Comparison of ENCODE assay signal across 8 cellular contexts in genomic region chr3:53130179-53131135, GRCh38. TPM values are rescaled to one million over a fixed set of nuclear protein-coding genes. Genes with fewer than 3 reads are reported as not detected.
DNase-seq lines count a peak whose midpoint lies in the region; ATAC-seq and TF ChIP-seq lines count a peak whose summit lies in the region.

A gene with protein sequence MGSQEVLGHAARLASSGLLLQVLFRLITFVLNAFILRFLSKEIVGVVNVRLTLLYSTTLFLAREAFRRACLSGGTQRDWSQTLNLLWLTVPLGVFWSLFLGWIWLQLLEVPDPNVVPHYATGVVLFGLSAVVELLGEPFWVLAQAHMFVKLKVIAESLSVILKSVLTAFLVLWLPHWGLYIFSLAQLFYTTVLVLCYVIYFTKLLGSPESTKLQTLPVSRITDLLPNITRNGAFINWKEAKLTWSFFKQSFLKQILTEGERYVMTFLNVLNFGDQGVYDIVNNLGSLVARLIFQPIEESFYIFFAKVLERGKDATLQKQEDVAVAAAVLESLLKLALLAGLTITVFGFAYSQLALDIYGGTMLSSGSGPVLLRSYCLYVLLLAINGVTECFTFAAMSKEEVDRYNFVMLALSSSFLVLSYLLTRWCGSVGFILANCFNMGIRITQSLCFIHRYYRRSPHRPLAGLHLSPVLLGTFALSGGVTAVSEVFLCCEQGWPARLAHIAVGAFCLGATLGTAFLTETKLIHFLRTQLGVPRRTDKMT (minus strand): TSS chr3:53130435. CDS start chr3:53130400, 35 bp downstream.

- H3K27me3 ChIP-seq in mucosa of rectum (ENCODE audit: control insufficient read depth in 2 of 2, insufficient read depth in 2 of 2, low read length in 2 of 2) = no peaks in the 10 kb centered on the region

- peak within 1 kb of the TSS; percentile 98 for H3K4me3 ChIP-seq in Jurkat, Clone E6-1 (ENCODE audit: low read length)
- H3K4me3 ChIP-seq in mucosa of rectum (ENCODE audit: low read length in 2 of 2) = peak within 1 kb of the TSS; percentile 86

- ATAC-seq in GM21529 (IDR thresholded peaks at IDR 0.05; ENCODE audit: unreplicated experiment) = peak; percentile 86

- H3K4me3 Mint-ChIP-seq in activated T-cell treated with anti-CD3 and anti-CD28 coated beads, Interleukin-2, amount 50 U/mL, for 24 hours = peak within 1 kb of the TSS; percentile 97

- TF ChIP-seq POLR2A in erythroblast (IDR thresholded peaks at IDR 0.05; ENCODE audit: low read length) = peak; percentile 94

- H3K9ac ChIP-seq in mucosa of rectum (ENCODE audit: low read depth in 1 of 2, low read length in 2 of 2) = peak within 1 kb of the TSS; percentile 85 to 87

- peak within 1 kb of the TSS; percentile 81 to 89 for H3K27ac ChIP-seq in mucosa of rectum (ENCODE audit: low read depth in 2 of 2, low read length in 2 of 2)

- peak within 1 kb of the TSS; percentile 95 for H3K27ac Mint-ChIP-seq in activated T-cell treated with anti-CD3 and anti-CD28 coated beads, Interleukin-2, amount 50 U/mL, for 24 hours

- H3K4me1 ChIP-seq in mucosa of rectum (ENCODE audit: control insufficient read depth in 2 of 2, insufficient read depth in 2 of 2, low read length in 2 of 2) = peaks cover 24 to 40% of the 10 kb centered on the region in 2 donors

- no peaks in the 10 kb centered on the region for H3K9me3 ChIP-seq in mucosa of rectum (ENCODE audit: control insufficient read depth in 2 of 2, low read length in 2 of 2)

- DNase-seq in DMS 273 (lab: John Stamatoyannopoulos, UW; ENCODE audit: unreplicated experiment) (peak; percentile 96), erythroblast (lab: John Stamatoyannopoulos, UW) (peak; percentile 98 to 99)
- peak; percentile 94 for DNase-seq in Jurkat, Clone E6-1 (ENCODE audit: low read depth, low spot score)
- DNase-seq in activated T-cell treated with anti-CD3 and anti-CD28 coated beads, Interleukin-2, amount 50 U/mL, for 24 hours = peak; percentile 99
- peak; percentile 94 to 97 for DNase-seq in stimulated activated CD8-positive, alpha-beta memory T cell treated with anti-CD3 and anti-CD28 coated beads, Interleukin-4, amount 100 ng/mL, for 4 hours (ENCODE audit: low read depth in 2 of 2, low spot score in 1 of 2)

- peaks cover 0 to 4% of the 10 kb centered on the region in 2 donors for H3K36me3 ChIP-seq in mucosa of rectum (ENCODE audit: control insufficient read depth in 2 of 2, insufficient read depth in 2 of 2, low read length in 2 of 2)

- H3K27me3 Mint-ChIP-seq in activated T-cell treated with anti-CD3 and anti-CD28 coated beads, Interleukin-2, amount 50 U/mL, for 24 hours = no peaks in the 10 kb centered on the region

- H3K36me3 Mint-ChIP-seq in activated T-cell treated with anti-CD3 and anti-CD28 coated beads, Interleukin-2, amount 50 U/mL, for 24 hours (ENCODE audit: low read depth) = peaks cover 33% of the 10 kb centered on the region

- no peaks in the 10 kb centered on the region for H3K9me3 Mint-ChIP-seq in activated T-cell treated with anti-CD3 and anti-CD28 coated beads, Interleukin-2, amount 50 U/mL, for 24 hours

- H3K4me1 Mint-ChIP-seq in activated T-cell treated with anti-CD3 and anti-CD28 coated beads, Interleukin-2, amount 50 U/mL, for 24 hours (ENCODE audit: low read depth) = peaks cover 30% of the 10 kb centered on the region

TF ChIP-seq in PFSK-1, 5 proteins besides CTCF, POLR2A, EP300 and RAD21:
- TF ChIP-seq FOXP2 (optimal IDR thresholded peaks at IDR 0.05; ENCODE audit: borderline replicate concordance, extremely low read depth, extremely low read length, insufficient read depth) = peak; percentile 45
- no peak for TF ChIP-seq SIN3A (IDR thresholded peaks at IDR 0.05; ENCODE audit: borderline replicate concordance, insufficient read depth, low read length)
- TF ChIP-seq POLR2AphosphoS5 (IDR thresholded peaks at IDR 0.05; ENCODE audit: low read depth, low read length) = peak; percentile 83
- no peak for TF ChIP-seq REST (IDR thresholded peaks at IDR 0.05; ENCODE audit: insufficient read depth in 1 of 2, low read depth in 2 of 2, low read length in 2 of 2)
- peak; percentile 65; the same call in 1 of the 2 replicates for TF ChIP-seq TAF1 (IDR thresholded peaks at IDR 0.05; ENCODE audit: borderline replicate concordance, insufficient read depth, low read length)

RNA-seq across cellular contexts. Expression of the gene that starts here (rescaled TPM):
- 38.7 TPM for polyA plus RNA-seq in Jurkat, Clone E6-1 (2012; ENCODE audit: insufficient read depth, insufficient read length)
- polyA plus RNA-seq in PFSK-1 (2012; ENCODE audit: insufficient read length, low read depth) = 21.5 TPM

Comparison
In these comparisons a context has a peak if more than half of its experiments do, and no peak if none do; other contexts are left out.
1. Peak in every context shown above with its lines: DNase-seq, ATAC-seq, H3K4me3 ChIP-seq and H3K27ac ChIP-seq.